In genomic region chrX:117053260-117053659, GRCh38 we compare ENCODE assay signal across 21 cellular contexts.
DNase-seq lines count a peak whose midpoint lies in the region; ATAC-seq, FAIRE-seq and TF ChIP-seq lines count a peak whose summit lies in the region.
"Had no signal": no experiment of that assay in that cellular context is flagged by ENCODE, and none has a peak within 500 bp of the region (broad histone marks: within the 10 kb centered on the region; RNA-seq: fewer than 3 reads in every experiment).

No MANE protein-coding gene starts in this region.

- H4K20me1 ChIP-seq in HepG2 (ENCODE audit: insufficient read depth, low read length), result no peaks in the 10 kb centered on the region
- no peaks in the 10 kb centered on the region for H4K20me1 ChIP-seq in astrocyte (ENCODE audit: insufficient read depth, low read length)
- H4K20me1 ChIP-seq: BLaER1 treated with 17β-estradiol and CSF1 and Interleukin-3, amounts not matched to agents 10 nM and 100 nM had no signal

- 0% methylated on average over 1 of the region's 1 CpG for WGBS in HepG2 (ENCODE audit: low lambda C conversion rate)
- 56% methylated on average over 1 of the region's 1 CpG for WGBS in right lobe of liver (ENCODE audit: insufficient coverage, low coverage, low lambda C conversion rate, missing lambda C conversion rate)

- H3K79me2 ChIP-seq in HepG2 (ENCODE audit: insufficient read depth, low read length), result no peaks in the 10 kb centered on the region
- H3K79me2 ChIP-seq in astrocyte (ENCODE audit: insufficient read depth, low read length), result no peaks in the 10 kb centered on the region

- no peaks in the 10 kb centered on the region for H3K27me3 ChIP-seq in HepG2 (ENCODE audit: control insufficient read depth in 1 of 2, insufficient read depth in 2 of 2, low read length in 2 of 2)
- no peaks in the 10 kb centered on the region for H3K27me3 ChIP-seq in right lobe of liver
- H3K27me3 ChIP-seq in astrocyte (ENCODE audit: insufficient read depth, low read length), result no peaks in the 10 kb centered on the region
- H3K27me3 ChIP-seq: BLaER1 treated with 17β-estradiol and CSF1 and Interleukin-3, amounts not matched to agents 10 nM and 100 nM had no signal

- H3K9me3 ChIP-seq in HepG2 (ENCODE audit: low read length) (no peaks in the 10 kb centered on the region), right lobe of liver (no peaks in the 10 kb centered on the region), astrocyte (ENCODE audit: insufficient read depth, low read depth, low read length) (no peaks in the 10 kb centered on the region)
- H3K9me3 ChIP-seq: Caco-2 had no signal

- in situ Hi-C loops in HepG2 (cut with HindIII; ENCODE audit: extremely low pct_ligation_motif_present, low pct_unique_long_range_greater_than_20kb), result no loop called here

- H3K27me3 Mint-ChIP-seq in astrocyte (ENCODE audit: low read depth, unreplicated experiment), result no peaks in the 10 kb centered on the region
- H3K27me3 Mint-ChIP-seq in activated CD4-positive, alpha-beta memory T cell treated with anti-CD3 and anti-CD28 coated beads, Interleukin-2, amount 10 ng/mL, durations not matched to agents 7 days and 5 days, result no peaks in the 10 kb centered on the region
- H3K27me3 Mint-ChIP-seq: B cell; CD4-positive, alpha-beta T cell had no signal

- CTCF ChIA-PET in HepG2 (lab: Yijun Ruan, JAX; ENCODE audit: low intra/inter-chr PET ratio, low total read pairs), result no interaction called here
- CTCF ChIA-PET in activated CD4-positive, alpha-beta memory T cell treated with anti-CD3 and anti-CD28 coated beads, Interleukin-2, amount 10 ng/mL, durations not matched to agents 7 days and 5 days (lab: Charles Lee), result no interaction called here

- no peak for DNase-seq in HepG2 (ENCODE audit: low spot score)
- DNase-seq in right lobe of liver, result no peak
- no peak for DNase-seq in astrocyte (ENCODE audit: low read depth)
- DNase-seq in activated CD4-positive, alpha-beta memory T cell treated with anti-CD3 and anti-CD28 coated beads, Interleukin-2, amount 10 ng/mL, durations not matched to agents 7 days and 5 days, result no peak
- no peak for DNase-seq in activated naive CD4-positive, alpha-beta T cell (lab: John Stamatoyannopoulos, UW)
- DNase-seq: ACHN; AML-193; Caco-2; Calu3; CD4-positive, alpha-beta T cell; CD8-positive, alpha-beta T cell; DMS79 treated with DMSO at 0.1 percent for 48 hours; GF-D8 had no signal

- no peak overlapping the region for H2AFZ ChIP-seq in HepG2 (ENCODE audit: low read length)
- H2AFZ ChIP-seq in astrocyte (ENCODE audit: low read depth, low read length), result no peak overlapping the region

- TF ChIP-seq POLR2A in HepG2 (IDR thresholded peaks at IDR 0.05; ENCODE audit: insufficient read depth in 1 of 2, low read depth in 2 of 2, low read length in 2 of 2) (no peak), right lobe of liver (IDR thresholded peaks at IDR 0.05) (no peak)

- no peak for FAIRE-seq in HepG2 (lab: Jason Lieb, UNC)
- peak; percentile 99 for FAIRE-seq in astrocyte (lab: Jason Lieb, UNC)
- FAIRE-seq: D721Med, G401.6, GM12891, GM19239 had no signal

- H3K4me1 ChIP-seq in HepG2 (ENCODE audit: insufficient read depth, low read length) (no peaks in the 10 kb centered on the region), right lobe of liver (no peaks in the 10 kb centered on the region), astrocyte (ENCODE audit: insufficient read depth, low read length) (no peaks in the 10 kb centered on the region)
- H3K4me1 ChIP-seq: BLaER1 treated with 17β-estradiol and CSF1 and Interleukin-3, amounts not matched to agents 10 nM and 100 nM; Caco-2 had no signal

- H3K9ac ChIP-seq in HepG2 (ENCODE audit: insufficient read depth, low read depth, low read length), result no peak overlapping the region
- H3K9ac ChIP-seq in astrocyte (ENCODE audit: low read length), result no peak overlapping the region
- H3K9ac ChIP-seq: BLaER1 treated with 17β-estradiol and CSF1 and Interleukin-3, amounts not matched to agents 10 nM and 100 nM had no signal

- TF ChIP-seq EP300 in HepG2 (IDR thresholded peaks at IDR 0.05; ENCODE audit: low read depth in 2 of 2, low read length in 2 of 2) (no peak), HepG2 (CRISPR knock-in tag; IDR thresholded peaks at IDR 0.05; ENCODE audit: borderline replicate concordance) (no peak)

- no peaks in the 10 kb centered on the region for H3K4me1 Mint-ChIP-seq in astrocyte (ENCODE audit: low read depth, unreplicated experiment)
- H3K4me1 Mint-ChIP-seq in activated CD4-positive, alpha-beta memory T cell treated with anti-CD3 and anti-CD28 coated beads, Interleukin-2, amount 10 ng/mL, durations not matched to agents 7 days and 5 days, result no peaks in the 10 kb centered on the region
- H3K4me1 Mint-ChIP-seq: B cell had no signal

- ATAC-seq in HepG2 (no peak), right lobe of liver (no peak)
- ATAC-seq: CD8-positive, alpha-beta T cell had no signal

- intact Hi-C loops in HepG2 (cut with micrococcal nuclease; ENCODE audit: unreplicated experiment) (no loop called here), right lobe of liver (cut with DNase I) (no loop called here)

- H3K27ac ChIP-seq in HepG2 (ENCODE audit: extremely low read length, insufficient read depth, low read length) (no peak overlapping the region), right lobe of liver (no peak overlapping the region), astrocyte (ENCODE audit: low read depth, low read length) (no peak overlapping the region)
- H3K27ac ChIP-seq: 22Rv1; BLaER1 treated with 17β-estradiol and CSF1 and Interleukin-3, amounts not matched to agents 10 nM and 100 nM; C4-2B had no signal

- H3K4me2 ChIP-seq in HepG2 (ENCODE audit: low read depth, low read length) (no peak overlapping the region), astrocyte (ENCODE audit: low read length) (no peak overlapping the region)
- H3K4me2 ChIP-seq: BLaER1 treated with 17β-estradiol and CSF1 and Interleukin-3, amounts not matched to agents 10 nM and 100 nM had no signal

- no peak for TF ChIP-seq CTCF in HepG2 (CRISPR knock-in tag; IDR thresholded peaks at IDR 0.05)
- no peak for TF ChIP-seq CTCF in right lobe of liver (IDR thresholded peaks at IDR 0.05)
- no peak for TF ChIP-seq CTCF in astrocyte (IDR thresholded peaks at IDR 0.05; ENCODE audit: insufficient read depth, low read depth, low read length)

- no peaks in the 10 kb centered on the region for H3K36me3 Mint-ChIP-seq in astrocyte (ENCODE audit: low read depth, unreplicated experiment)
- no peaks in the 10 kb centered on the region for H3K36me3 Mint-ChIP-seq in activated CD4-positive, alpha-beta memory T cell treated with anti-CD3 and anti-CD28 coated beads, Interleukin-2, amount 10 ng/mL, durations not matched to agents 7 days and 5 days (ENCODE audit: low read depth)
- H3K36me3 Mint-ChIP-seq: CD8-positive, alpha-beta T cell had no signal

- TF ChIP-seq RAD21 in HepG2 (CRISPR knock-in tag; IDR thresholded peaks at IDR 0.05), result no peak

- H3K4me3 Mint-ChIP-seq in astrocyte (ENCODE audit: unreplicated experiment), result no peak overlapping the region
- no peak overlapping the region for H3K4me3 Mint-ChIP-seq in activated CD4-positive, alpha-beta memory T cell treated with anti-CD3 and anti-CD28 coated beads, Interleukin-2, amount 10 ng/mL, durations not matched to agents 7 days and 5 days
- H3K4me3 Mint-ChIP-seq: B cell; CD4-positive, alpha-beta T cell; CD8-positive, alpha-beta T cell had no signal

- no peak overlapping the region for H3K4me3 ChIP-seq in HepG2 (replicated peaks in 1 of 3; ENCODE audit: insufficient read depth in 1 of 3, low read depth in 2 of 3, low read length in 3 of 3)
- H3K4me3 ChIP-seq in right lobe of liver, result no peak overlapping the region
- H3K4me3 ChIP-seq in astrocyte (ENCODE audit: insufficient read depth, low read depth, low read length), result no peak overlapping the region
- H3K4me3 ChIP-seq: BLaER1 treated with 17β-estradiol and CSF1 and Interleukin-3, amounts not matched to agents 10 nM and 100 nM had no signal

- POLR2A ChIA-PET in HepG2 (lab: Yijun Ruan, JAX), result no interaction called here
- POLR2A ChIA-PET in activated CD4-positive, alpha-beta memory T cell treated with anti-CD3 and anti-CD28 coated beads, Interleukin-2, amount 10 ng/mL, durations not matched to agents 7 days and 5 days (lab: Charles Lee), result no interaction called here

- H3K36me3 ChIP-seq in HepG2 (replicated peaks in 1 of 2; ENCODE audit: control insufficient read depth in 1 of 2, insufficient read depth in 2 of 2, low read length in 2 of 2) (no peaks in the 10 kb centered on the region), right lobe of liver (no peaks in the 10 kb centered on the region), astrocyte (ENCODE audit: insufficient read depth, low read length) (no peaks in the 10 kb centered on the region)
- H3K36me3 ChIP-seq: BLaER1 treated with 17β-estradiol and CSF1 and Interleukin-3, amounts not matched to agents 10 nM and 100 nM had no signal

- BruUV-seq in HepG2 (replicated peaks; lab: Mats Ljungman, UMichigan), result no TSS peak

- H3K27ac Mint-ChIP-seq in astrocyte (ENCODE audit: unreplicated experiment), result no peak overlapping the region
- H3K27ac Mint-ChIP-seq in activated CD4-positive, alpha-beta memory T cell treated with anti-CD3 and anti-CD28 coated beads, Interleukin-2, amount 10 ng/mL, durations not matched to agents 7 days and 5 days, result no peak overlapping the region
- H3K27ac Mint-ChIP-seq: B cell; CD4-positive, alpha-beta T cell; CD8-positive, alpha-beta T cell had no signal

- H3K9me3 Mint-ChIP-seq in astrocyte (ENCODE audit: unreplicated experiment), result peaks cover 2% of the 10 kb centered on the region
- no peaks in the 10 kb centered on the region for H3K9me3 Mint-ChIP-seq in activated CD4-positive, alpha-beta memory T cell treated with anti-CD3 and anti-CD28 coated beads, Interleukin-2, amount 10 ng/mL, durations not matched to agents 7 days and 5 days

TF ChIP-seq in HepG2, 621 proteins besides CTCF, POLR2A, EP300 and RAD21 (continues in another document):
- TF ChIP-seq MAFF (IDR thresholded peaks at IDR 0.05; ENCODE audit: low read depth, low read length) (peak; percentile 55; the same call in 1 of the 2 replicates), NBN (conservative IDR thresholded peaks at IDR 0.05) (no peak), ZNF616 (CRISPR knock-in tag; IDR thresholded peaks at IDR 0.05; ENCODE audit: low read depth) (no peak), MAFK (conservative IDR thresholded peaks at IDR 0.05 in 1 of 2, IDR thresholded peaks at IDR 0.05 in 1 of 2; ENCODE audit: low read length in 2 of 2) (peak; percentile 26 to 60; a peak in 3 of 4 replicates), ZNF879 (CRISPR knock-in tag; IDR thresholded peaks at IDR 0.05) (no peak)
